ENCODE assay signal across 20 cellular contexts in genomic region chr1:211918665-211919414, GRCh38.
DNase-seq lines count a peak whose midpoint lies in the region; ATAC-seq, FAIRE-seq and TF ChIP-seq lines count a peak whose summit lies in the region.
"Had no signal": no experiment of that assay in that cellular context is flagged by ENCODE, and none has a peak within 500 bp of the region (broad histone marks: within the 10 kb centered on the region; RNA-seq: fewer than 3 reads in every experiment).

No MANE protein-coding gene starts in this region.

- no peaks in the 10 kb centered on the region for H3K9me2 ChIP-seq in SK-N-SH
- no peaks in the 10 kb centered on the region for H3K9me2 ChIP-seq in OCI-LY7 (ENCODE audit: insufficient read depth, low read length)

- no peaks in the 10 kb centered on the region for H4K20me1 ChIP-seq in SK-N-SH (ENCODE audit: insufficient read depth)
- no peaks in the 10 kb centered on the region for H4K20me1 ChIP-seq in GM12878 (ENCODE audit: control insufficient read depth, insufficient read depth)
- no peaks in the 10 kb centered on the region for H4K20me1 ChIP-seq in HepG2 (ENCODE audit: insufficient read depth, low read length)
- H4K20me1 ChIP-seq in OCI-LY7 (ENCODE audit: insufficient read depth, low read length) = no peaks in the 10 kb centered on the region

- CTCF ChIA-PET in SK-N-SH (lab: Yijun Ruan, JAX) = interaction anchor here (1.3 to 1.5 kb wide), 2 partner anchors 221 to 238 kb away, joined by 3 to 5 read pairs; no protein-coding TSS in a partner anchor
- CTCF ChIA-PET in GM12878 (lab: Yijun Ruan, JAX) = interaction anchor here (1.2 to 1.4 kb wide), 2 partner anchors 8 to 16 kb away, joined by 3 read pairs; no protein-coding TSS in a partner anchor
- CTCF ChIA-PET in HepG2 (lab: Yijun Ruan, JAX; ENCODE audit: low intra/inter-chr PET ratio, low total read pairs) = no interaction called here
- CTCF ChIA-PET in OCI-LY7 (lab: Charles Lee; ENCODE audit: unreplicated experiment) = no interaction called here

- H3K36me3 ChIP-seq in SK-N-SH (replicated peaks in 1 of 2; ENCODE audit: control insufficient read depth in 1 of 2, insufficient read depth in 2 of 2, low read length in 1 of 2) = no peaks in the 10 kb centered on the region
- no peaks in the 10 kb centered on the region for H3K36me3 ChIP-seq in GM12878 (ENCODE audit: control insufficient read depth in 2 of 2, insufficient read depth in 2 of 2, low read length in 1 of 2)
- no peaks in the 10 kb centered on the region for H3K36me3 ChIP-seq in HepG2 (replicated peaks in 1 of 2; ENCODE audit: control insufficient read depth in 1 of 2, insufficient read depth in 2 of 2, low read length in 2 of 2)
- H3K36me3 ChIP-seq in OCI-LY7 (ENCODE audit: insufficient read depth, low read length) = no peaks in the 10 kb centered on the region
- H3K36me3 ChIP-seq: BE2C, stomach, transverse colon had no signal

- H3K4me1 ChIP-seq in SK-N-SH (ENCODE audit: control insufficient read depth in 1 of 2, insufficient read depth in 2 of 2, low read depth in 1 of 2, low read length in 1 of 2) (peaks cover 4 to 15% of the 10 kb centered on the region in 2 experiments; a peak in 3 of 4 replicates), GM12878 (ENCODE audit: control insufficient read depth, insufficient read depth, low read length) (no peaks in the 10 kb centered on the region), HepG2 (ENCODE audit: insufficient read depth, low read length) (peaks cover 66% of the 10 kb centered on the region), right cardiac atrium (ENCODE audit: control insufficient read depth, insufficient read depth, low read length) (peaks cover 5% of the 10 kb centered on the region), OCI-LY7 (ENCODE audit: insufficient read depth, low read length, poor library complexity, severe bottlenecking) (no peaks in the 10 kb centered on the region)
- H3K4me1 ChIP-seq: BE2C had no signal

- H3K9me3 ChIP-seq in SK-N-SH (no peaks in the 10 kb centered on the region), GM12878 (replicated peaks; ENCODE audit: control insufficient read depth, insufficient read depth, low read length) (no peaks in the 10 kb centered on the region; the same call in 2 of the 3 replicates), HepG2 (ENCODE audit: low read length) (no peaks in the 10 kb centered on the region), right cardiac atrium (ENCODE audit: control insufficient read depth, low read length) (no peaks in the 10 kb centered on the region), OCI-LY7 (ENCODE audit: low read length) (no peaks in the 10 kb centered on the region)
- H3K9me3 ChIP-seq: BE2C, stomach, transverse colon had no signal

- no peaks in the 10 kb centered on the region for H3K79me2 ChIP-seq in SK-N-SH (ENCODE audit: insufficient read depth)
- no peaks in the 10 kb centered on the region for H3K79me2 ChIP-seq in GM12878 (ENCODE audit: control insufficient read depth, insufficient read depth, low read length)
- no peaks in the 10 kb centered on the region for H3K79me2 ChIP-seq in HepG2 (ENCODE audit: insufficient read depth, low read length)
- no peaks in the 10 kb centered on the region for H3K79me2 ChIP-seq in OCI-LY7 (ENCODE audit: insufficient read depth, low read depth, low read length)

- TF ChIP-seq CTCF in SK-N-SH (IDR thresholded peaks at IDR 0.05) (no peak), GM12878 (IDR thresholded peaks at IDR 0.05 in 2 of 3, conservative IDR thresholded peaks at IDR 0.05 in 1 of 3; ENCODE audit: control insufficient read depth in 2 of 3, extremely low read depth in 1 of 3, insufficient read depth in 1 of 3, low read depth in 3 of 3, low read length in 3 of 3) (no peak), HepG2 (CRISPR knock-in tag; IDR thresholded peaks at IDR 0.05) (no peak), OCI-LY7 (conservative IDR thresholded peaks at IDR 0.05; ENCODE audit: low read length) (no peak)

- H3K27me3 ChIP-seq in SK-N-SH (ENCODE audit: insufficient read depth) (no peaks in the 10 kb centered on the region), GM12878 (replicated peaks in 1 of 2; ENCODE audit: control insufficient read depth in 2 of 2, insufficient read depth in 2 of 2, low read length in 1 of 2) (no peaks in the 10 kb centered on the region), HepG2 (ENCODE audit: control insufficient read depth in 1 of 2, insufficient read depth in 2 of 2, low read length in 2 of 2) (no peaks in the 10 kb centered on the region), right cardiac atrium (ENCODE audit: control insufficient read depth, insufficient read depth) (no peaks in the 10 kb centered on the region)
- H3K27me3 ChIP-seq: BE2C, stomach, transverse colon had no signal

- H3K4me3 ChIP-seq in SK-N-SH (ENCODE audit: low read depth in 2 of 2, low read length in 1 of 2) = no peak overlapping the region
- no peak overlapping the region for H3K4me3 ChIP-seq in GM12878
- no peak overlapping the region for H3K4me3 ChIP-seq in HepG2 (replicated peaks in 1 of 3; ENCODE audit: insufficient read depth in 1 of 3, low read depth in 2 of 3, low read length in 3 of 3)
- H3K4me3 ChIP-seq in right cardiac atrium (ENCODE audit: low read length) = no peak overlapping the region
- H3K4me3 ChIP-seq in OCI-LY7 (ENCODE audit: low read depth, low read length, poor library complexity, severe bottlenecking) = no peak overlapping the region
- H3K4me3 ChIP-seq: stomach, transverse colon had no signal

- FAIRE-seq in GM12878 (lab: Jason Lieb, UNC) (no peak), HepG2 (lab: Jason Lieb, UNC) (no peak)

- peaks cover 19% of the 10 kb centered on the region for H3F3A ChIP-seq in SK-N-SH (replicated peaks; ENCODE audit: insufficient read depth)

- SMC1A ChIA-PET in GM12878 (lab: Charles Lee; ENCODE audit: uncharacterized antibody, unreplicated experiment) = interaction anchor here (1.2 to 1.4 kb wide), 2 partner anchors 20 to 220 kb away, joined by 3 to 4 read pairs; no protein-coding TSS in a partner anchor

- H2AFZ ChIP-seq in SK-N-SH (ENCODE audit: low read depth) (no peak overlapping the region), GM12878 (ENCODE audit: control insufficient read depth, low read depth, low read length) (no peak overlapping the region), HepG2 (ENCODE audit: low read length) (no peak overlapping the region), OCI-LY7 (ENCODE audit: low read length) (no peak overlapping the region)

- H3K4me2 ChIP-seq in SK-N-SH = peak overlapping the region; percentile 69
- H3K4me2 ChIP-seq in GM12878 (ENCODE audit: control insufficient read depth, insufficient read depth) = no peak overlapping the region
- peak overlapping the region; percentile 27; the same call in 1 of the 2 replicates for H3K4me2 ChIP-seq in HepG2 (ENCODE audit: low read depth, low read length)
- H3K4me2 ChIP-seq in OCI-LY7 (ENCODE audit: low read length) = no peak overlapping the region

- POLR2A ChIA-PET in SK-N-SH (lab: Yijun Ruan, JAX) (no interaction called here), GM12878 (lab: Charles Lee) (no interaction called here), HepG2 (lab: Yijun Ruan, JAX) (interaction anchor here (2.3 kb wide), 1 partner anchor 8 kb away, joined by 12 read pairs; no protein-coding TSS in a partner anchor), OCI-LY7 (lab: Charles Lee) (no interaction called here)

- RAD21 ChIA-PET in GM12878 (lab: Charles Lee; ENCODE audit: unreplicated experiment) = no interaction called here

- intact Hi-C loops in GM12878 (cut with micrococcal nuclease; ENCODE audit: unreplicated experiment) (no loop called here), HepG2 (cut with micrococcal nuclease; ENCODE audit: unreplicated experiment) (no loop called here), right cardiac atrium (cut with DNase I) (no loop called here), OCI-LY7 (cut with micrococcal nuclease; ENCODE audit: unreplicated experiment) (no loop called here)

- H3K27ac ChIP-seq in SK-N-SH (ENCODE audit: low read depth in 2 of 2, low read length in 1 of 2) (peak overlapping the region in 1 of 2 experiments; percentile 84; a peak in 3 of 4 replicates), GM12878 (ENCODE audit: control insufficient read depth, insufficient read depth) (no peak overlapping the region), HepG2 (ENCODE audit: extremely low read length, insufficient read depth, low read length) (peak overlapping the region; percentile 78), right cardiac atrium (ENCODE audit: low read length) (no peak overlapping the region), OCI-LY7 (ENCODE audit: low read depth, low read length, poor library complexity, severe bottlenecking) (no peak overlapping the region)

- WGBS in SK-N-SH (ENCODE audit: low lambda C conversion rate) = 80% methylated on average over 7 of the region's 7 CpGs
- WGBS in GM12878 (ENCODE audit: insufficient coverage, insufficient replicate concordance, low lambda C conversion rate, missing lambda C conversion rate) = 91% methylated on average over 6 of the region's 7 CpGs
- 84% methylated on average over 7 of the region's 7 CpGs for WGBS in HepG2 (ENCODE audit: low lambda C conversion rate)
- WGBS in right cardiac atrium = 88% methylated on average over 7 of the region's 7 CpGs

- TF ChIP-seq RAD21 in SK-N-SH (IDR thresholded peaks at IDR 0.05; ENCODE audit: low read length) (no peak), GM12878 (IDR thresholded peaks at IDR 0.05; ENCODE audit: insufficient read depth, low read depth, low read length) (no peak), HepG2 (CRISPR knock-in tag; IDR thresholded peaks at IDR 0.05) (no peak)

- in situ Hi-C loops in GM12878 (cut with MboI) = no loop called here
- in situ Hi-C loops in HepG2 (cut with HindIII; ENCODE audit: extremely low pct_ligation_motif_present, low pct_unique_long_range_greater_than_20kb) = no loop called here

- ATAC-seq in SK-N-SH treated with all-trans-retinoic acid at 6 μM for 48 hours (no peak), GM12878 (no peak), HepG2 (no peak), right cardiac atrium (no peak)

- no peak for TF ChIP-seq EP300 in SK-N-SH (IDR thresholded peaks at IDR 0.05; ENCODE audit: borderline replicate concordance in 1 of 2, low read depth in 1 of 2, low read length in 1 of 2)
- no peak for TF ChIP-seq EP300 in GM12878 (IDR thresholded peaks at IDR 0.05; ENCODE audit: borderline replicate concordance in 1 of 2, control insufficient read depth in 1 of 2, low read depth in 2 of 2, low read length in 2 of 2)
- no peak for TF ChIP-seq EP300 in HepG2 (IDR thresholded peaks at IDR 0.05; ENCODE audit: low read depth in 2 of 2, low read length in 2 of 2)
- TF ChIP-seq EP300 in HepG2 (CRISPR knock-in tag; IDR thresholded peaks at IDR 0.05; ENCODE audit: borderline replicate concordance) = no peak

- no peak for DNase-seq in SK-N-SH
- DNase-seq in GM12878 (ENCODE audit: low read depth, low spot score) = no peak
- DNase-seq in HepG2 (ENCODE audit: low spot score) = no peak
- DNase-seq in right cardiac atrium = no peak
- no peak for DNase-seq in activated gamma-delta T cell (lab: John Stamatoyannopoulos, UW)
- DNase-seq in OCI-LY7 (ENCODE audit: low spot score) = no peak
- DNase-seq in NCI-H82 treated with DMSO at 0.1 percent for 48 hours (lab: John Stamatoyannopoulos, UW; ENCODE audit: unreplicated experiment) = no peak
- DNase-seq: activated CD4-positive, alpha-beta T cell treated with anti-CD3 and anti-CD28 coated beads, Interleukin-2, amount 10 ng/mL, durations not matched to agents 7 days and 5 days; anterior cingulate cortex; BE2C; GDM1; head of caudate nucleus; KG1; NCI-H146; NCI-H510A treated with DMSO at 0.1 percent for 48 hours; stimulated activated CD4-positive, alpha-beta T cell treated with anti-CD3 and anti-CD28 coated beads, Interleukin-12 subunit alpha, Interleukin-12 subunit beta, amount 100 ng/mL, for 4 hours; stomach; T-helper 2 cell had no signal

- TF ChIP-seq POLR2A in GM12878 (IDR thresholded peaks at IDR 0.05; ENCODE audit: low read depth, low read length) (no peak), HepG2 (IDR thresholded peaks at IDR 0.05; ENCODE audit: insufficient read depth in 1 of 2, low read depth in 2 of 2, low read length in 2 of 2) (no peak)

- BruUV-seq in GM12878 (replicated peaks; lab: Mats Ljungman, UMichigan) = no TSS peak
- no TSS peak for BruUV-seq in HepG2 (replicated peaks; lab: Mats Ljungman, UMichigan)
- BruUV-seq in OCI-LY7 (replicated peaks; lab: Mats Ljungman, UMichigan) = no TSS peak

- H3K9ac ChIP-seq in SK-N-SH (no peak overlapping the region), GM12878 (ENCODE audit: control insufficient read depth, insufficient read depth, low read length) (no peak overlapping the region), HepG2 (ENCODE audit: insufficient read depth, low read depth, low read length) (no peak overlapping the region)

Comparison
In these comparisons a context has a peak if more than half of its experiments do, and no peak if none do; other contexts are left out.
1. H3K4me2 ChIP-seq: peak in SK-N-SH (single experiment) and HepG2 (single experiment); none in GM12878 (single experiment) and OCI-LY7 (single experiment).
2. CTCF ChIA-PET loops: an anchor here in SK-N-SH (1.3 to 1.5 kb wide) and GM12878 (1.2 to 1.4 kb wide); none called in HepG2 and OCI-LY7.